ENCODE assay signal across 1 cellular context in the genomic region with DNA sequence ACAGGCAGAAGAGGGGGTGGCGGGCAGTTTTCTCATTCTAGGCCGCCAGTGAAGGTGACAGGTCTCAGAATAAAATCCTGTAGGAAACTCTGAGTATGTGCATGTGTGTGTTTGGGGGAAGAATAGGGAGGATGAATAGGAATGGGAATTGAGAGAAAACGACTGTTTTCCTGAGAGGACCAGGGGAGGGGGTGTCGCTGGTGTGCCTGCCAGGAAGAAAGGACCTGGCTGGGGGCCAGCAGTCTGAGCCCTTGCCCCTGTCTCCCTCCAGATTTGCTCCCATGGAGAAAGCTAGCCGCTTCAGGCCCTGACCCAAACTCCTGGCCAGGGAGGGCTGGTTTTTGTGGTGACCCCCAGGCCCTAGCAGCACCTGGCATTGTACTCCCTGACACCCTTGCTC.
TF ChIP-seq lines count a peak whose summit lies in the region.

No MANE protein-coding gene starts in this region.

TF ChIP-seq in H1, 55 proteins besides CTCF, POLR2A, EP300 and RAD21:
- TF ChIP-seq CREB1 (IDR thresholded peaks at IDR 0.05) (no peak), SP2 (IDR thresholded peaks at IDR 0.05; ENCODE audit: low read length) (no peak), PHF8 (conservative IDR thresholded peaks at IDR 0.05; ENCODE audit: low read depth, low read length) (no peak)
